ENCODE assay signal across 19 cellular contexts in genomic region chr2:11456251-11456650, GRCh38.
"Had no signal": no experiment of that assay in that cellular context is flagged by ENCODE, and none has a peak within 500 bp of the region (broad histone marks: within the 10 kb centered on the region; RNA-seq: fewer than 3 reads in every experiment).

No MANE protein-coding gene starts in this region.

- ATAC-seq: left cardiac atrium; lower lobe of right lung; naive thymus-derived CD4-positive, alpha-beta T cell; psoas muscle; right lobe of liver; stimulated activated naive B cell treated with anti-CD40 and anti-IgM and Interleukin-4, amounts not matched to agents 10 μg/mL and 1 μg/mL and 100 μg/mL, for 72 hours; T-cell had no signal

- H3K4me3 Mint-ChIP-seq: activated naive CD8-positive, alpha-beta T cell; immature natural killer cell; stimulated activated naive B cell treated with anti-CD40 and anti-IgM and Interleukin-4, amounts not matched to agents 10 μg/mL and 1 μg/mL and 100 μg/mL, for 72 hours; type B pancreatic cell had no signal

- H3K27ac Mint-ChIP-seq: stimulated activated naive B cell treated with anti-CD40 and anti-IgM and Interleukin-4, amounts not matched to agents 10 μg/mL and 1 μg/mL and 100 μg/mL, for 72 hours; type B pancreatic cell had no signal

- H3K27me3 Mint-ChIP-seq: activated naive CD8-positive, alpha-beta T cell; naive thymus-derived CD4-positive, alpha-beta T cell; stimulated activated naive B cell treated with anti-CD40 and anti-IgM and Interleukin-4, amounts not matched to agents 10 μg/mL and 1 μg/mL and 100 μg/mL, for 72 hours; T-cell; type B pancreatic cell had no signal

- H3K9me3 Mint-ChIP-seq: immature natural killer cell; naive thymus-derived CD4-positive, alpha-beta T cell; stimulated activated naive B cell treated with anti-CD40 and anti-IgM and Interleukin-4, amounts not matched to agents 10 μg/mL and 1 μg/mL and 100 μg/mL, for 72 hours; T-cell; type B pancreatic cell had no signal

- DNase-seq: activated CD4-positive, alpha-beta T cell treated with anti-CD3 and anti-CD28 coated beads for 48 hours; activated effector memory CD4-positive, alpha-beta T cell treated with anti-CD3 and anti-CD28 coated beads, Interleukin-2, amount 50 U/mL, for 16 hours; esophagus squamous epithelium; foreskin fibroblast; glutamatergic neuron; immature natural killer cell; left cardiac atrium; lower lobe of right lung; naive thymus-derived CD4-positive, alpha-beta T cell; nucleus accumbens; psoas muscle; right lobe of liver; stimulated activated CD4-positive, alpha-beta T cell treated with anti-CD3 and anti-CD28 coated beads, Interleukin-2, amount 100 ng/mL, for 24 hours; stimulated activated naive B cell treated with anti-CD40 and anti-IgM and Interleukin-4, amounts not matched to agents 10 μg/mL and 1 μg/mL and 100 μg/mL, for 72 hours; T-cell; T1000; WERI-Rb-1 had no signal
